Comparison of ENCODE assay signal across 8 cellular contexts in genomic region chr19:16828990-16829821, GRCh38. TPM values are rescaled to one million over a fixed set of nuclear protein-coding genes. Genes with fewer than 3 reads are reported as not detected.
DNase-seq lines count a peak whose midpoint lies in the region; ATAC-seq and TF ChIP-seq lines count a peak whose summit lies in the region.

A gene with protein sequence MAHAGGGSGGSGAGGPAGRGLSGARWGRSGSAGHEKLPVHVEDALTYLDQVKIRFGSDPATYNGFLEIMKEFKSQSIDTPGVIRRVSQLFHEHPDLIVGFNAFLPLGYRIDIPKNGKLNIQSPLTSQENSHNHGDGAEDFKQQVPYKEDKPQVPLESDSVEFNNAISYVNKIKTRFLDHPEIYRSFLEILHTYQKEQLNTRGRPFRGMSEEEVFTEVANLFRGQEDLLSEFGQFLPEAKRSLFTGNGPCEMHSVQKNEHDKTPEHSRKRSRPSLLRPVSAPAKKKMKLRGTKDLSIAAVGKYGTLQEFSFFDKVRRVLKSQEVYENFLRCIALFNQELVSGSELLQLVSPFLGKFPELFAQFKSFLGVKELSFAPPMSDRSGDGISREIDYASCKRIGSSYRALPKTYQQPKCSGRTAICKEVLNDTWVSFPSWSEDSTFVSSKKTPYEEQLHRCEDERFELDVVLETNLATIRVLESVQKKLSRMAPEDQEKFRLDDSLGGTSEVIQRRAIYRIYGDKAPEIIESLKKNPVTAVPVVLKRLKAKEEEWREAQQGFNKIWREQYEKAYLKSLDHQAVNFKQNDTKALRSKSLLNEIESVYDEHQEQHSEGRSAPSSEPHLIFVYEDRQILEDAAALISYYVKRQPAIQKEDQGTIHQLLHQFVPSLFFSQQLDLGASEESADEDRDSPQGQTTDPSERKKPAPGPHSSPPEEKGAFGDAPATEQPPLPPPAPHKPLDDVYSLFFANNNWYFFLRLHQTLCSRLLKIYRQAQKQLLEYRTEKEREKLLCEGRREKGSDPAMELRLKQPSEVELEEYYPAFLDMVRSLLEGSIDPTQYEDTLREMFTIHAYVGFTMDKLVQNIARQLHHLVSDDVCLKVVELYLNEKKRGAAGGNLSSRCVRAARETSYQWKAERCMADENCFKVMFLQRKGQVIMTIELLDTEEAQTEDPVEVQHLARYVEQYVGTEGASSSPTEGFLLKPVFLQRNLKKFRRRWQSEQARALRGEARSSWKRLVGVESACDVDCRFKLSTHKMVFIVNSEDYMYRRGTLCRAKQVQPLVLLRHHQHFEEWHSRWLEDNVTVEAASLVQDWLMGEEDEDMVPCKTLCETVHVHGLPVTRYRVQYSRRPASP (plus strand): TSS chr19:16829398. CDS start chr19:16829421, 23 bp downstream.

- H3K36me3 ChIP-seq in DOHH2 (ENCODE audit: control insufficient read depth, low read length): peaks cover 41% of the 10 kb centered on the region
- peaks cover 2% of the 10 kb centered on the region for H3K36me3 ChIP-seq in smooth muscle cell (ENCODE audit: low read depth)

- peaks cover 4 to 13% (median 11%) of the 10 kb centered on the region in 3 donors for H3K36me3 Mint-ChIP-seq in immature natural killer cell

- peak within 1 kb of the TSS; percentile 77 to 90 (median 83) for H3K4me3 Mint-ChIP-seq in immature natural killer cell

- H3K27me3 ChIP-seq in DOHH2 (ENCODE audit: control insufficient read depth, low read length) (peaks cover 8% of the 10 kb centered on the region), smooth muscle cell (ENCODE audit: low read depth) (no peaks in the 10 kb centered on the region)

- ATAC-seq in HG02852 (IDR thresholded peaks at IDR 0.05; ENCODE audit: unreplicated experiment) (peak; percentile 55), GM19351 (IDR thresholded peaks at IDR 0.05; ENCODE audit: unreplicated experiment) (no peak)
- peak; percentile 89 to 92 for ATAC-seq in activated CD4-positive, CD25-positive, alpha-beta regulatory T cell treated with anti-CD3 and anti-CD28 coated beads, Interleukin-2, amount 50 U/mL, for 24 hours

- H4K20me1 ChIP-seq in DOHH2 (ENCODE audit: control insufficient read depth, insufficient read depth, low read depth, low read length) (no peaks in the 10 kb centered on the region), smooth muscle cell (ENCODE audit: low read depth) (peaks cover 4% of the 10 kb centered on the region)

- WGBS in smooth muscle cell (ENCODE audit: low lambda C conversion rate): 4% methylated on average over 46 of the region's 63 CpGs

- DNase-seq in NCI-H345 treated with DMSO at 0.1 percent for 48 hours (lab: John Stamatoyannopoulos, UW; ENCODE audit: unreplicated experiment): peak; percentile 50
- DNase-seq in caudate nucleus (lab: John Stamatoyannopoulos, UW): peak in 60 of 61 donors; percentile 1 to 89 (median 74)
- peak; percentile 88 to 91 (median 89) for DNase-seq in immature natural killer cell
- peak; percentile 59 for DNase-seq in smooth muscle cell (lab: John Stamatoyannopoulos, UW; ENCODE audit: unreplicated experiment)

- peak within 1 kb of the TSS; percentile 85 for H3K4me2 ChIP-seq in DOHH2 (ENCODE audit: low read length)
- peak within 1 kb of the TSS; percentile 99 for H3K4me2 ChIP-seq in smooth muscle cell

- H3K27ac Mint-ChIP-seq in immature natural killer cell: peak within 1 kb of the TSS; percentile 69 to 91 (median 87)

- peaks cover 9 to 12% (median 12%) of the 10 kb centered on the region in 3 donors for H3K27me3 Mint-ChIP-seq in immature natural killer cell (ENCODE audit: low read depth in 3 of 3)

- peak within 1 kb of the TSS; percentile 68 for H2AFZ ChIP-seq in smooth muscle cell (ENCODE audit: low read depth)

- H3K4me3 ChIP-seq in DOHH2 (ENCODE audit: low read length): peak within 1 kb of the TSS; percentile 90
- H3K4me3 ChIP-seq in smooth muscle cell: peak within 1 kb of the TSS; percentile 85

- peaks cover 13% of the 10 kb centered on the region for H3F3A ChIP-seq in DOHH2 (ENCODE audit: control insufficient read depth, insufficient read depth)
- H3F3A ChIP-seq in smooth muscle cell (ENCODE audit: low read depth): peaks cover 6% of the 10 kb centered on the region

- H3K9me2 ChIP-seq in DOHH2 (replicated peaks; ENCODE audit: control insufficient read depth, low read length): no peaks in the 10 kb centered on the region

- peak within 1 kb of the TSS; percentile 86 for H3K9ac ChIP-seq in smooth muscle cell (ENCODE audit: low read depth)

- H3K9me3 Mint-ChIP-seq in immature natural killer cell: no peaks in the 10 kb centered on the region

- peaks cover 42% of the 10 kb centered on the region for H3K4me1 ChIP-seq in DOHH2 (ENCODE audit: control insufficient read depth, low read length)
- peaks cover 7% of the 10 kb centered on the region for H3K4me1 ChIP-seq in smooth muscle cell (ENCODE audit: low read depth)

- peak within 1 kb of the TSS; percentile 17 for H3K27ac ChIP-seq in DOHH2 (ENCODE audit: low read depth, low read length)
- peak within 1 kb of the TSS; percentile 36 for H3K27ac ChIP-seq in caudate nucleus (ENCODE audit: low read depth, low read length)
- no peak within 1 kb of the TSS for H3K27ac ChIP-seq in smooth muscle cell (ENCODE audit: low read depth)

- no peaks in the 10 kb centered on the region for H3K9me3 ChIP-seq in DOHH2 (ENCODE audit: control insufficient read depth, insufficient read depth, low read length)
- no peaks in the 10 kb centered on the region for H3K9me3 ChIP-seq in smooth muscle cell (replicated peaks; ENCODE audit: low read depth)

- no peak for TF ChIP-seq CTCF in DOHH2 (IDR thresholded peaks at IDR 0.05; ENCODE audit: low read depth, low read length, poor library complexity, severe bottlenecking)
- TF ChIP-seq CTCF in smooth muscle cell (IDR thresholded peaks at IDR 0.05; ENCODE audit: borderline replicate concordance, insufficient read depth, poor library complexity, severe bottlenecking): no peak

- H3K79me2 ChIP-seq in DOHH2 (ENCODE audit: control insufficient read depth, low read length): peaks cover 28% of the 10 kb centered on the region
- peaks cover 17% of the 10 kb centered on the region for H3K79me2 ChIP-seq in smooth muscle cell (ENCODE audit: low read depth)

- H3K4me1 Mint-ChIP-seq in immature natural killer cell: peaks cover 24 to 27% of the 10 kb centered on the region in 2 donors

RNA-seq across cellular contexts. Expression of the gene that starts here (rescaled TPM):
- polyA plus RNA-seq in immature natural killer cell: 1 to 10 TPM; 1.8 to 7.9 (median 2.3) TPM
- 22.4 and 25.1 TPM in 2 replicates for total RNA-seq in smooth muscle cell
- 16.5 and 29.2 TPM in 2 replicates for polyA plus RNA-seq in smooth muscle cell
